In the genomic region with DNA sequence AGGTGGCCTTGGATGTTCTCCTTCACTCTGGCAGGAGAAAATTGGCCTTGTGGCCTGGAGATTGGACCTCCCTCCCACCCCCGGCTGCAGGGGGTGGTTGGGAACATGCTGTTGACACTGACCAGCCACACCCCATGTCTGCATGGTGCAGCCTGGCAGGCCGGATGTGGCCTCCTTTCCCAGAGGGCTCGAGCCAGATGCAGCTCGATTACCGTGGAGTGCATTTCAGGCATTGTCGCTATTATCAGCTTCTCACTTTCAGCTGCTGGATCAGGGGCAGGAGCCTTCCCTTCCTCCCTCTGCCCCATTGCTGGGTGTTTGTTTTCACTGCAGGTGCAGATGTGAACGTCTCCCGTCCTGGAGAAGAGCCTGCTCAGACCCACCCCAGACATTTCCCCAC, we compare ENCODE assay signal across 17 cellular contexts.
DNase-seq lines count a peak whose midpoint lies in the region; ATAC-seq and TF ChIP-seq lines count a peak whose summit lies in the region.
"Had no signal": no experiment of that assay in that cellular context is flagged by ENCODE, and none has a peak within 500 bp of the region (broad histone marks: within the 10 kb centered on the region; RNA-seq: fewer than 3 reads in every experiment).

No MANE protein-coding gene starts in this region.

- no peak overlapping the region; the same call in 1 of the 2 replicates for H3K4me3 ChIP-seq in BE2C (ENCODE audit: low read depth, low read length)
- H3K4me3 ChIP-seq: adrenal gland, transverse colon had no signal

- DNase-seq in BE2C: peak; percentile 50
- peak; percentile 52 for DNase-seq in H4 (ENCODE audit: low spot score)
- DNase-seq in NCI-H510A (lab: John Stamatoyannopoulos, UW): peak; percentile 83
- DNase-seq in left colon: peak in 1 of 2 donors; percentile 20
- no peak for DNase-seq in activated CD4-positive, alpha-beta memory T cell treated with anti-CD3 and anti-CD28 coated beads for 36 hours
- DNase-seq in foreskin keratinocyte: no peak
- no peak for DNase-seq in AML-193 (lab: John Stamatoyannopoulos, UW)
- DNase-seq in hypothalamus (lab: John Stamatoyannopoulos, UW): no peak
- DNase-seq: activated CD8-positive, alpha-beta T cell treated with anti-CD3 and anti-CD28 coated beads, Interleukin-2, amount 10 ng/mL, durations not matched to agents 7 days and 5 days; adrenal gland; central memory CD4-positive, alpha-beta T cell; EL; MV-4-11; transverse colon had no signal

- no peaks in the 10 kb centered on the region for H3K9me3 ChIP-seq in BE2C
- H3K9me3 ChIP-seq: adrenal gland, neutrophil, transverse colon had no signal

- intact Hi-C loops in left colon (cut with DNase I, micrococcal nuclease): no loop called here
- intact Hi-C loops in activated CD4-positive, alpha-beta memory T cell treated with anti-CD3 and anti-CD28 coated beads for 36 hours (cut with micrococcal nuclease): no loop called here

- peaks cover 14% of the 10 kb centered on the region for H3K27me3 Mint-ChIP-seq in activated CD4-positive, alpha-beta memory T cell treated with anti-CD3 and anti-CD28 coated beads for 36 hours

- no peaks in the 10 kb centered on the region for H3K36me3 ChIP-seq in BE2C
- H3K36me3 ChIP-seq: adrenal gland, neutrophil, transverse colon had no signal

- H3K4me3 Mint-ChIP-seq in activated CD4-positive, alpha-beta memory T cell treated with anti-CD3 and anti-CD28 coated beads for 36 hours: no peak overlapping the region
- H3K4me3 Mint-ChIP-seq: activated CD8-positive, alpha-beta T cell treated with anti-CD3 and anti-CD28 coated beads, Interleukin-2, amount 10 ng/mL, durations not matched to agents 7 days and 5 days; activated T-helper 17 cell treated with anti-CD3 and anti-CD28 coated beads, Interleukin-2, amount 50 U/mL, for 72 hours; stimulated activated memory B cell treated with anti-CD40 and anti-IgM and Interleukin-4, amounts not matched to agents 10 μg/mL and 1 μg/mL and 100 μg/mL, for 72 hours had no signal

- H3K4me1 Mint-ChIP-seq in activated CD4-positive, alpha-beta memory T cell treated with anti-CD3 and anti-CD28 coated beads for 36 hours (ENCODE audit: low read depth): no peaks in the 10 kb centered on the region
- H3K4me1 Mint-ChIP-seq: activated T-helper 17 cell treated with anti-CD3 and anti-CD28 coated beads, Interleukin-2, amount 50 U/mL, for 72 hours had no signal

- H3K4me1 ChIP-seq in BE2C (peaks cover 5% of the 10 kb centered on the region; the same call in 1 of the 2 replicates), foreskin keratinocyte (no peaks in the 10 kb centered on the region)
- H3K4me1 ChIP-seq: adrenal gland, transverse colon had no signal

- ATAC-seq in left colon (peak; percentile 78), foreskin keratinocyte (no peak)
- ATAC-seq: activated CD8-positive, alpha-beta T cell treated with anti-CD3 and anti-CD28 coated beads, Interleukin-2, amount 10 ng/mL, durations not matched to agents 7 days and 5 days; activated T-helper 17 cell treated with anti-CD3 and anti-CD28 coated beads, Interleukin-2, amount 50 U/mL, for 72 hours had no signal

- H3K36me3 Mint-ChIP-seq in activated CD4-positive, alpha-beta memory T cell treated with anti-CD3 and anti-CD28 coated beads for 36 hours: no peaks in the 10 kb centered on the region
- H3K36me3 Mint-ChIP-seq: stimulated activated memory B cell treated with anti-CD40 and anti-IgM and Interleukin-4, amounts not matched to agents 10 μg/mL and 1 μg/mL and 100 μg/mL, for 72 hours had no signal

- TF ChIP-seq CTCF in BE2C (IDR thresholded peaks at IDR 0.05; ENCODE audit: low read depth, low read length): no peak
- no peak for TF ChIP-seq CTCF in foreskin keratinocyte (conservative IDR thresholded peaks at IDR 0.05)

- H3K27ac ChIP-seq in foreskin keratinocyte: no peak overlapping the region
- H3K27ac ChIP-seq: adrenal gland, neutrophil, transverse colon had no signal

- POLR2A ChIA-PET in activated CD4-positive, alpha-beta memory T cell treated with anti-CD3 and anti-CD28 coated beads for 36 hours (lab: Charles Lee): no interaction called here

- H3K27ac Mint-ChIP-seq in activated CD4-positive, alpha-beta memory T cell treated with anti-CD3 and anti-CD28 coated beads for 36 hours: no peak overlapping the region
- H3K27ac Mint-ChIP-seq: activated CD8-positive, alpha-beta T cell treated with anti-CD3 and anti-CD28 coated beads, Interleukin-2, amount 10 ng/mL, durations not matched to agents 7 days and 5 days; activated T-helper 17 cell treated with anti-CD3 and anti-CD28 coated beads, Interleukin-2, amount 50 U/mL, for 72 hours; stimulated activated memory B cell treated with anti-CD40 and anti-IgM and Interleukin-4, amounts not matched to agents 10 μg/mL and 1 μg/mL and 100 μg/mL, for 72 hours had no signal

- CTCF ChIA-PET in activated CD4-positive, alpha-beta memory T cell treated with anti-CD3 and anti-CD28 coated beads for 36 hours (lab: Charles Lee): no interaction called here

- H3K27me3 ChIP-seq in BE2C (no peaks in the 10 kb centered on the region), foreskin keratinocyte (peaks cover 34% of the 10 kb centered on the region)
- H3K27me3 ChIP-seq: adrenal gland had no signal

- no peaks in the 10 kb centered on the region for H3K9me3 Mint-ChIP-seq in activated CD4-positive, alpha-beta memory T cell treated with anti-CD3 and anti-CD28 coated beads for 36 hours
- H3K9me3 Mint-ChIP-seq: activated T-helper 17 cell treated with anti-CD3 and anti-CD28 coated beads, Interleukin-2, amount 50 U/mL, for 72 hours had no signal

Comparison
In these comparisons a context has a peak if more than half of its experiments do, and no peak if none do; other contexts are left out.
1. DNase-seq: peak in BE2C (single experiment), H4 (single experiment) and NCI-H510A (single experiment); none in activated CD4-positive, alpha-beta memory T cell treated with anti-CD3 and anti-CD28 coated beads for 36 hours (single experiment), foreskin keratinocyte (0 of 2), AML-193 (0 of 2) and hypothalamus (0 of 51).